ENCODE assay signal across 12 cellular contexts in the genomic region with DNA sequence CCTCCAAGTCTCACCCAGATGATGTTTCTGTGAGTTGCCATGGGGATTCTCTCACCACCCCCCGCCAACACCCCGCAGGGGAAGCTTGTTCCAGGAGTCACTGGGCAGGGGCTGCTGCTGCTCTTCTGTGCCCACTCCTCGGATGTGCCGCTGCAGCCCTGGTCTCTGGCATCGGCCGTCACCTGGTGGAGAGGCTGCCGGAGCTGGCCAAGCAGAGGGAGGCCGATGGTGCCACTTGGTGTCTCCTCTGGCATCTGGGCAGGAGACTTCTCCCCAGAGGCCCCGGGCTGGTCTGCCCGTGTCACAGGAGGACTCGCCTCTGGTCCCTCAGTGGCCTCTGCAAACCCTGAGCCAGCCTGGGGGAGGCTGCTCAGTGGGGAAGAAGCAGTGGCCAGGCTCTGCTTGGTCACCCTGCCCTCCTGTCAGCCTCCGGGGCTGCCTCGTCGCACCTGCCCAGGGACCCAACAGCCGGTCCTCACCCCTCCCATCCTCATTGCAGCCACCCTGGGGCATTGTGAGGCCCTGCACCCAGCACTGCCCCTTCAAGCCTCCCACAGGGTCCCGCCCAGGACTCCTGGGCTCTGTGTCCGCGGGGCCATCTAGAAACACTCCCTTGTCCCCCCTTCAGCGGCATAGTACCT. TPM values are rescaled to one million over a fixed set of nuclear protein-coding genes. Genes with fewer than 3 reads are reported as not detected.
DNase-seq lines count a peak whose midpoint lies in the region; ATAC-seq, FAIRE-seq and TF ChIP-seq lines count a peak whose summit lies in the region.
"Had no signal": no experiment of that assay in that cellular context is flagged by ENCODE, and none has a peak within 500 bp of the region (broad histone marks: within the 10 kb centered on the region; RNA-seq: fewer than 3 reads in every experiment).

No MANE protein-coding gene starts in this region.

- H3K36me3 Mint-ChIP-seq in glutamatergic neuron (ENCODE audit: unreplicated experiment) (peaks cover 7% of the 10 kb centered on the region), mesothelial cell of epicardium (no peaks in the 10 kb centered on the region)

- H3K4me3 Mint-ChIP-seq in glutamatergic neuron (ENCODE audit: unreplicated experiment) (no peak overlapping the region), mesothelial cell of epicardium (no peak overlapping the region)

- WGBS in right cardiac atrium, result 90% methylated on average over 19 of the region's 19 CpGs

- TF ChIP-seq CTCF in right atrium auricular region (IDR thresholded peaks at IDR 0.05), result no peak
- no peak for TF ChIP-seq CTCF in Peyer's patch (IDR thresholded peaks at IDR 0.05)
- TF ChIP-seq CTCF in glutamatergic neuron (IDR thresholded peaks at IDR 0.05; ENCODE audit: partially characterized antibody, unreplicated experiment), result no peak
- TF ChIP-seq CTCF in foreskin fibroblast (IDR thresholded peaks at IDR 0.05; ENCODE audit: low read depth, low read length), result no peak
- TF ChIP-seq CTCF in mesothelial cell of epicardium (IDR thresholded peaks at IDR 0.05; ENCODE audit: unreplicated experiment), result no peak

- no peaks in the 10 kb centered on the region for H3K27me3 ChIP-seq in right cardiac atrium (ENCODE audit: control insufficient read depth, insufficient read depth)
- no peaks in the 10 kb centered on the region for H3K27me3 ChIP-seq in right atrium auricular region
- no peaks in the 10 kb centered on the region for H3K27me3 ChIP-seq in Peyer's patch

- H3K36me3 ChIP-seq in right atrium auricular region, result no peaks in the 10 kb centered on the region
- no peaks in the 10 kb centered on the region for H3K36me3 ChIP-seq in Peyer's patch
- H3K36me3 ChIP-seq: gastrocnemius medialis had no signal

- FAIRE-seq in RCC 7860 (lab: Jason Lieb, UNC), result no peak

- TF ChIP-seq POLR2A in Peyer's patch (IDR thresholded peaks at IDR 0.05), result no peak

- H3K27ac Mint-ChIP-seq in glutamatergic neuron (ENCODE audit: unreplicated experiment), result no peak overlapping the region
- H3K27ac Mint-ChIP-seq in mesothelial cell of epicardium, result no peak overlapping the region

- DNase-seq in right cardiac atrium (peak in 2 of 3 donors; percentile 38 to 55), right atrium auricular region (ENCODE audit: low spot score) (no peak), Peyer's patch (no peak), glutamatergic neuron (peak; percentile 18), foreskin fibroblast (no peak), RCC 7860 (ENCODE audit: low spot score) (no peak), NCI-H345 treated with DMSO at 0.1 percent for 48 hours (lab: John Stamatoyannopoulos, UW; ENCODE audit: unreplicated experiment) (no peak), mesothelial cell of epicardium (ENCODE audit: low spot score in 2 of 2, unreplicated experiment in 2 of 2) (no peak)
- DNase-seq: gastrocnemius medialis, NCI-H510A had no signal

- H3K27ac ChIP-seq in right cardiac atrium (ENCODE audit: low read length) (no peak overlapping the region), right atrium auricular region (no peak overlapping the region), Peyer's patch (peak overlapping the region; percentile 79 to 96 (median 91))

- H3K4me1 ChIP-seq in right cardiac atrium (ENCODE audit: control insufficient read depth, insufficient read depth, low read length) (peaks cover 4% of the 10 kb centered on the region), right atrium auricular region (peaks cover 0 to 62% of the 10 kb centered on the region in 2 donors), Peyer's patch (peaks cover 3 to 68% (median 28%) of the 10 kb centered on the region in 4 donors)

- no peak overlapping the region for H3K4me3 ChIP-seq in right cardiac atrium (ENCODE audit: low read length)
- no peak overlapping the region for H3K4me3 ChIP-seq in right atrium auricular region
- H3K4me3 ChIP-seq in Peyer's patch, result peak overlapping the region; percentile 33 to 48 (median 38)
- H3K4me3 ChIP-seq in foreskin fibroblast (ENCODE audit: low read depth in 1 of 2, low read length in 2 of 2), result no peak overlapping the region
- H3K4me3 ChIP-seq: gastrocnemius medialis, smooth muscle cell had no signal

- H3K9me3 ChIP-seq in right cardiac atrium (ENCODE audit: control insufficient read depth, low read length) (no peaks in the 10 kb centered on the region), right atrium auricular region (no peaks in the 10 kb centered on the region), Peyer's patch (no peaks in the 10 kb centered on the region)
- H3K9me3 ChIP-seq: gastrocnemius medialis had no signal

- peaks cover 27% of the 10 kb centered on the region for H3K27me3 Mint-ChIP-seq in glutamatergic neuron (ENCODE audit: unreplicated experiment)
- H3K27me3 Mint-ChIP-seq in mesothelial cell of epicardium (ENCODE audit: low read depth), result peaks cover 31% of the 10 kb centered on the region

- intact Hi-C loops in right cardiac atrium (cut with DNase I), result loop anchor here in 3 of 4 donors (5.0 to 10.0 kb wide), 4 partner anchors 48 to 90 kb away; no protein-coding TSS in a partner anchor

- H3K9me3 Mint-ChIP-seq in glutamatergic neuron (ENCODE audit: unreplicated experiment) (peaks cover 17% of the 10 kb centered on the region), mesothelial cell of epicardium (no peaks in the 10 kb centered on the region)

- ATAC-seq in right cardiac atrium, result no peak
- ATAC-seq: gastrocnemius medialis, SK-N-SH treated with all-trans-retinoic acid at 6 μM for 48 hours had no signal

- H3K4me1 Mint-ChIP-seq in glutamatergic neuron (ENCODE audit: low read depth, unreplicated experiment) (peaks cover 20% of the 10 kb centered on the region), mesothelial cell of epicardium (peaks cover 23% of the 10 kb centered on the region)

RNA-seq across cellular contexts. Expression of gene ADORA2A, which starts 0.4 kb away (rescaled TPM):
- total RNA-seq in right cardiac atrium (1 to 10 TPM; 3.7 to 5.6 (median 4.8) TPM), right atrium auricular region (1 to 10 TPM; 5.9 to 7.1 TPM), Peyer's patch (1 to 10 TPM; 1.3 to 4.3 (median 2.6) TPM), glutamatergic neuron (ENCODE audit: unreplicated experiment) (15.9 TPM), mesothelial cell of epicardium (8.3 to 10.8 TPM (median 9.4 TPM) in 3 replicates)
- polyA plus RNA-seq in right cardiac atrium, result 6.6 TPM

Comparison
In these comparisons a context has a peak if more than half of its experiments do, and no peak if none do; other contexts are left out.
1. DNase-seq: peak in right cardiac atrium (2 of 3) and glutamatergic neuron (single experiment); none in right atrium auricular region (single experiment), Peyer's patch (0 of 3), foreskin fibroblast (0 of 2), RCC 7860 (single experiment), NCI-H345 treated with DMSO at 0.1 percent for 48 hours (single experiment) and mesothelial cell of epicardium (0 of 2).
2. H3K27ac ChIP-seq: peak in Peyer's patch (4 of 4); none in right cardiac atrium (single experiment) and right atrium auricular region (0 of 2).
3. H3K4me3 ChIP-seq: peak in Peyer's patch (4 of 4); none in right cardiac atrium (single experiment), right atrium auricular region (0 of 2) and foreskin fibroblast (0 of 2).